Comparison of ENCODE assay signal across 2 cellular contexts in genomic region chr19:57241181-57241580, GRCh38.
TF ChIP-seq lines count a peak whose summit lies in the region.

No MANE protein-coding gene starts in this region.

TF ChIP-seq in endothelial cell of umbilical vein, 7 proteins besides CTCF, POLR2A, EP300 and RAD21 (continued from another document):
- TF ChIP-seq JUN (IDR thresholded peaks at IDR 0.05; ENCODE audit: borderline replicate concordance, insufficient read depth, insufficient read length, low read depth), result no peak
TF ChIP-seq in endothelial cell of umbilical vein: peak in this region for 0.

TF ChIP-seq in neural cell, 6 proteins besides CTCF, POLR2A, EP300 and RAD21 (continued from another document):
- TF ChIP-seq, protein P1, sequence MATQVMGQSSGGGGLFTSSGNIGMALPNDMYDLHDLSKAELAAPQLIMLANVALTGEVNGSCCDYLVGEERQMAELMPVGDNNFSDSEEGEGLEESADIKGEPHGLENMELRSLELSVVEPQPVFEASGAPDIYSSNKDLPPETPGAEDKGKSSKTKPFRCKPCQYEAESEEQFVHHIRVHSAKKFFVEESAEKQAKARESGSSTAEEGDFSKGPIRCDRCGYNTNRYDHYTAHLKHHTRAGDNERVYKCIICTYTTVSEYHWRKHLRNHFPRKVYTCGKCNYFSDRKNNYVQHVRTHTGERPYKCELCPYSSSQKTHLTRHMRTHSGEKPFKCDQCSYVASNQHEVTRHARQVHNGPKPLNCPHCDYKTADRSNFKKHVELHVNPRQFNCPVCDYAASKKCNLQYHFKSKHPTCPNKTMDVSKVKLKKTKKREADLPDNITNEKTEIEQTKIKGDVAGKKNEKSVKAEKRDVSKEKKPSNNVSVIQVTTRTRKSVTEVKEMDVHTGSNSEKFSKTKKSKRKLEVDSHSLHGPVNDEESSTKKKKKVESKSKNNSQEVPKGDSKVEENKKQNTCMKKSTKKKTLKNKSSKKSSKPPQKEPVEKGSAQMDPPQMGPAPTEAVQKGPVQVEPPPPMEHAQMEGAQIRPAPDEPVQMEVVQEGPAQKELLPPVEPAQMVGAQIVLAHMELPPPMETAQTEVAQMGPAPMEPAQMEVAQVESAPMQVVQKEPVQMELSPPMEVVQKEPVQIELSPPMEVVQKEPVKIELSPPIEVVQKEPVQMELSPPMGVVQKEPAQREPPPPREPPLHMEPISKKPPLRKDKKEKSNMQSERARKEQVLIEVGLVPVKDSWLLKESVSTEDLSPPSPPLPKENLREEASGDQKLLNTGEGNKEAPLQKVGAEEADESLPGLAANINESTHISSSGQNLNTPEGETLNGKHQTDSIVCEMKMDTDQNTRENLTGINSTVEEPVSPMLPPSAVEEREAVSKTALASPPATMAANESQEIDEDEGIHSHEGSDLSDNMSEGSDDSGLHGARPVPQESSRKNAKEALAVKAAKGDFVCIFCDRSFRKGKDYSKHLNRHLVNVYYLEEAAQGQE (IDR thresholded peaks at IDR 0.05; ENCODE audit: borderline replicate concordance), result no peak
- no peak for TF ChIP-seq MXI1 (conservative IDR thresholded peaks at IDR 0.05; ENCODE audit: poor library complexity, severe bottlenecking)
TF ChIP-seq in neural cell: peak in this region for 0.
